ENCODE assay signal across 11 cellular contexts in the genomic region with DNA sequence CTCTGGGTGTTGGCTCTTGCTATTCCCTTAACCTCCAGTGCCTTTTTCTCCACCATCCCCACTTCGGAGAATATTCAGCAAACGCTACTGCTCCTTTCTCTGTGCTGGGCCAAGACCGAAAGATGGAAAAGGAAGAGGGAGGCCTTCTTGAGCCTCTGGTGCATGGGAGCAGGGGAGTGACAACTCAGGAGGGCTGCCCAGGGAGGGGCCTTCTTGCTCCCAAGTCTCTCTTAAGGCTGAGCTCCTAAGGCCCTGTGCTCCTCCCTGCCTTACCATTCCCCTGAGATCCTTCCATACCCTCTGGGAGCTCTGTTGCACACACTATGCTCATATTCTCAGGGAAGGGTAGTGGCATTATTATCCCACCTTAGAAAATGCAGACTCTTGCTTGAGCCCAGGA. TPM values are rescaled to one million over a fixed set of nuclear protein-coding genes. Genes with fewer than 3 reads are reported as not detected.
DNase-seq lines count a peak whose midpoint lies in the region; TF ChIP-seq lines count a peak whose summit lies in the region.
"Had no signal": no experiment of that assay in that cellular context is flagged by ENCODE, and none has a peak within 500 bp of the region (broad histone marks: within the 10 kb centered on the region; RNA-seq: fewer than 3 reads in every experiment).

No MANE protein-coding gene starts in this region.

- H3K4me3 Mint-ChIP-seq in Caco-2 (ENCODE audit: unreplicated experiment), result no peak overlapping the region
- H3K4me3 Mint-ChIP-seq in endothelial cell (ENCODE audit: unreplicated experiment), result peak overlapping the region; percentile 32
- H3K4me3 Mint-ChIP-seq: activated CD4-positive, alpha-beta memory T cell treated with anti-CD3 and anti-CD28 coated beads, Interleukin-2, amount 10 ng/mL, durations not matched to agents 7 days and 5 days had no signal

- CTCF ChIA-PET in Caco-2 (lab: Charles Lee), result no interaction called here

- DNase-seq in Caco-2, result no peak
- DNase-seq in Peyer's patch, result peak in 1 of 3 donors; percentile 31
- DNase-seq in endothelial cell (ENCODE audit: low spot score), result no peak
- peak; percentile 15 for DNase-seq in spleen
- DNase-seq in SKM-1 treated with dmso at 0.1 percent for 144 hours (lab: John Stamatoyannopoulos, UW; ENCODE audit: unreplicated experiment), result no peak
- no peak for DNase-seq in nucleus accumbens (lab: John Stamatoyannopoulos, UW)
- no peak for DNase-seq in NCI-H2029 treated with DMSO at 0.1 percent for 48 hours (lab: John Stamatoyannopoulos, UW)
- DNase-seq: activated CD4-positive, alpha-beta memory T cell treated with anti-CD3 and anti-CD28 coated beads, Interleukin-2, amount 10 ng/mL, durations not matched to agents 7 days and 5 days; mesendoderm; MM.1S; stimulated activated CD4-positive, alpha-beta T cell treated with anti-CD3 and anti-CD28 coated beads, Interleukin-4, amount 100 ng/mL, for 4 hours had no signal

- H3K27me3 ChIP-seq in Caco-2 (replicated peaks; ENCODE audit: control insufficient read depth, insufficient read depth, low read length), result no peaks in the 10 kb centered on the region
- H3K27me3 ChIP-seq in Peyer's patch, result no peaks in the 10 kb centered on the region
- no peaks in the 10 kb centered on the region for H3K27me3 ChIP-seq in spleen (replicated peaks in 1 of 7)

- H3K9me3 ChIP-seq in Caco-2 (no peaks in the 10 kb centered on the region), Peyer's patch (no peaks in the 10 kb centered on the region), spleen (no peaks in the 10 kb centered on the region)

- no TSS peak for BruUV-seq in Caco-2 (replicated peaks; lab: Mats Ljungman, UMichigan)

- H3K4me3 ChIP-seq in Caco-2 (ENCODE audit: low read depth, low read length) (no peak overlapping the region), Peyer's patch (no peak overlapping the region), spleen (no peak overlapping the region)

- no peaks in the 10 kb centered on the region for H3K36me3 ChIP-seq in Caco-2 (ENCODE audit: control insufficient read depth, insufficient read depth, low read length)
- peaks cover 0 to 1% (median 0%) of the 10 kb centered on the region in 3 donors for H3K36me3 ChIP-seq in Peyer's patch
- peaks cover 0 to 44% (median 4%) of the 10 kb centered on the region in 6 donors for H3K36me3 ChIP-seq in spleen

- 68 to 78% (median 75%) methylated on average over 3 of the region's 3 CpGs for WGBS in spleen, 5 donors

- POLR2A ChIA-PET in Caco-2 (lab: Charles Lee), result no interaction called here

- peak overlapping the region in 3 of 4 donors; percentile 20 to 85 (median 33) for H3K27ac ChIP-seq in Peyer's patch
- peak overlapping the region; percentile 53 to 95 (median 92) for H3K27ac ChIP-seq in spleen

- H3K27ac Mint-ChIP-seq in Caco-2 (ENCODE audit: unreplicated experiment) (peak overlapping the region; percentile 50), endothelial cell (ENCODE audit: unreplicated experiment) (peak overlapping the region; percentile 77)
- H3K27ac Mint-ChIP-seq: activated CD4-positive, alpha-beta memory T cell treated with anti-CD3 and anti-CD28 coated beads, Interleukin-2, amount 10 ng/mL, durations not matched to agents 7 days and 5 days had no signal

- TF ChIP-seq POLR2A in Peyer's patch (IDR thresholded peaks at IDR 0.05) (no peak), spleen (IDR thresholded peaks at IDR 0.05) (no peak)

- intact Hi-C loops in Caco-2 (cut with micrococcal nuclease; ENCODE audit: unreplicated experiment), result no loop called here
- intact Hi-C loops in spleen (cut with DNase I; ENCODE audit: low total_unique reads), result no loop called here

- TF ChIP-seq CTCF in Caco-2 (IDR thresholded peaks at IDR 0.05; ENCODE audit: insufficient read depth in 1 of 2, low read depth in 1 of 2, low read length in 1 of 2, severe bottlenecking in 1 of 2, unreplicated experiment in 1 of 2), result no peak
- no peak for TF ChIP-seq CTCF in Peyer's patch (IDR thresholded peaks at IDR 0.05)
- no peak for TF ChIP-seq CTCF in endothelial cell (IDR thresholded peaks at IDR 0.05; ENCODE audit: unreplicated experiment)
- no peak for TF ChIP-seq CTCF in spleen (IDR thresholded peaks at IDR 0.05 in 8 of 11, conservative IDR thresholded peaks at IDR 0.05 in 3 of 11)

- no peaks in the 10 kb centered on the region for H3K4me1 ChIP-seq in Caco-2
- H3K4me1 ChIP-seq in Peyer's patch, result peaks cover 0 to 77% (median 44%) of the 10 kb centered on the region in 4 donors
- H3K4me1 ChIP-seq in spleen, result peaks cover 96 to 100% (median 100%) of the 10 kb centered on the region in 6 donors

- H3K36me3 Mint-ChIP-seq in Caco-2 (ENCODE audit: insufficient read depth, unreplicated experiment) (peaks cover 93% of the 10 kb centered on the region), endothelial cell (ENCODE audit: low read depth, unreplicated experiment) (peaks cover 40% of the 10 kb centered on the region)

- no peaks in the 10 kb centered on the region for H3K9me3 Mint-ChIP-seq in Caco-2 (ENCODE audit: unreplicated experiment)
- no peaks in the 10 kb centered on the region for H3K9me3 Mint-ChIP-seq in endothelial cell (ENCODE audit: unreplicated experiment)
- H3K9me3 Mint-ChIP-seq: activated CD4-positive, alpha-beta memory T cell treated with anti-CD3 and anti-CD28 coated beads, Interleukin-2, amount 10 ng/mL, durations not matched to agents 7 days and 5 days had no signal

- H3K27me3 Mint-ChIP-seq in Caco-2 (ENCODE audit: insufficient read depth, unreplicated experiment) (no peaks in the 10 kb centered on the region), endothelial cell (ENCODE audit: unreplicated experiment) (peaks cover 24% of the 10 kb centered on the region)

- H3K4me1 Mint-ChIP-seq in Caco-2 (ENCODE audit: low read depth, unreplicated experiment) (no peaks in the 10 kb centered on the region), endothelial cell (ENCODE audit: unreplicated experiment) (peaks cover 79% of the 10 kb centered on the region)

RNA-seq across cellular contexts. Expression of gene SH2B3, which starts 34.9 kb away (rescaled TPM):
- total RNA-seq in Caco-2 (2022) (15.6 and 16.1 TPM in 2 replicates), Peyer's patch (10 to 100 TPM in 2 of 4 donors, 1 to 10 TPM in 2; 4.4 to 37.1 (median 8.4) TPM), endothelial cell (ENCODE audit: unreplicated experiment) (93.7 TPM), spleen (100 to 1,000 TPM in 1 of 7 donors, 10 to 100 TPM in 6; 72.6 to 105 (median 88.3) TPM)
- polyA plus RNA-seq in spleen, result 10 to 100 TPM; 11.5 to 25.5 (median 12.0) TPM
